In genomic region chr5:150548123-150548522, GRCh38 we compare ENCODE assay signal across 2 cellular contexts.
TF ChIP-seq lines count a peak whose summit lies in the region.

No MANE protein-coding gene starts in this region.

TF ChIP-seq in liver, 16 proteins besides CTCF, POLR2A, EP300 and RAD21:
- TF ChIP-seq JUND (IDR thresholded peaks at IDR 0.05) (peak in 1 of 2 donors; percentile 34), GABPA (IDR thresholded peaks at IDR 0.05 in 1 of 2, conservative IDR thresholded peaks at IDR 0.05 in 1 of 2) (no peak), HNF4A (conservative IDR thresholded peaks at IDR 0.05) (peak; percentile 50 to 80), NR2F2 (IDR thresholded peaks at IDR 0.05) (no peak), YY1 (IDR thresholded peaks at IDR 0.05) (peak; percentile 20), SP1 (IDR thresholded peaks at IDR 0.05) (peak; percentile 57), REST (IDR thresholded peaks at IDR 0.05) (peak; percentile 27), RXRA (IDR thresholded peaks at IDR 0.05) (peak; percentile 87 to 93), ATF3 (IDR thresholded peaks at IDR 0.05) (no peak)

TF ChIP-seq in HepG2, 621 proteins besides CTCF, POLR2A, EP300 and RAD21:
- TF ChIP-seq CBX2 (IDR thresholded peaks at IDR 0.05; ENCODE audit: low read depth, low read length) (no peak), CBX2 (CRISPR knock-in tag; IDR thresholded peaks at IDR 0.05; ENCODE audit: low read depth) (no peak), CCDC6 (CRISPR knock-in tag; IDR thresholded peaks at IDR 0.05) (no peak)
